In genomic region chr1:235867903-235868469, GRCh38 we compare ENCODE assay signal across 8 cellular contexts.
DNase-seq lines count a peak whose midpoint lies in the region; ATAC-seq lines count a peak whose summit lies in the region.

No MANE protein-coding gene starts in this region.

- H3K36me3 Mint-ChIP-seq in memory B cell, result peaks cover 7% of the 10 kb centered on the region

- DNase-seq in SIG-M5 treated with dmso at 0.1 percent for 504 hours (lab: John Stamatoyannopoulos, UW; ENCODE audit: unreplicated experiment), result peak; percentile 69
- DNase-seq in SIG-M5 (lab: John Stamatoyannopoulos, UW), result no peak
- DNase-seq in activated T-cell treated with anti-CD3 and anti-CD28 coated beads, Interleukin-2, amount 50 U/mL, for 1 hour, result peak; percentile 55
- peak; percentile 47 to 65 for DNase-seq in memory B cell (ENCODE audit: low spot score in 2 of 2)
- no peak for DNase-seq in midbrain (lab: John Stamatoyannopoulos, UW)
- DNase-seq in hippocampal formation (lab: John Stamatoyannopoulos, UW), result no peak

- ATAC-seq in HG03460 (IDR thresholded peaks at IDR 0.05; ENCODE audit: unreplicated experiment), result peak; percentile 31
- ATAC-seq in memory B cell (ENCODE audit: low read depth), result peak; percentile 54
- no peak for ATAC-seq in HG02763 (IDR thresholded peaks at IDR 0.05; ENCODE audit: unreplicated experiment)

- H3K4me1 Mint-ChIP-seq in memory B cell, result peaks cover 31% of the 10 kb centered on the region

- peak overlapping the region; percentile 97 for H3K4me3 Mint-ChIP-seq in memory B cell

- H3K9me3 Mint-ChIP-seq in memory B cell, result no peaks in the 10 kb centered on the region

- peak overlapping the region; percentile 100 for H3K27ac Mint-ChIP-seq in memory B cell

- H3K27me3 Mint-ChIP-seq in memory B cell, result no peaks in the 10 kb centered on the region

Comparison
In these comparisons a context has a peak if more than half of its experiments do, and no peak if none do; other contexts are left out.
1. DNase-seq: peak in SIG-M5 treated with dmso at 0.1 percent for 504 hours (single experiment), activated T-cell treated with anti-CD3 and anti-CD28 coated beads, Interleukin-2, amount 50 U/mL, for 1 hour (single experiment) and memory B cell (2 of 2); none in SIG-M5 (single experiment), midbrain (single experiment) and hippocampal formation (0 of 2).